ENCODE assay signal across 27 cellular contexts in genomic region chr6:140091895-140092294, GRCh38.
DNase-seq lines count a peak whose midpoint lies in the region; ATAC-seq, FAIRE-seq and TF ChIP-seq lines count a peak whose summit lies in the region.
"Had no signal": no experiment of that assay in that cellular context is flagged by ENCODE, and none has a peak within 500 bp of the region (broad histone marks: within the 10 kb centered on the region; RNA-seq: fewer than 3 reads in every experiment).

No MANE protein-coding gene starts in this region.

- no peaks in the 10 kb centered on the region for H3K27me3 ChIP-seq in small intestine (ENCODE audit: control insufficient read depth in 2 of 2, insufficient read depth in 2 of 2, low read length in 2 of 2)
- H3K27me3 ChIP-seq: BE2C, BLaER1 had no signal

- CTCF ChIA-PET in HEK293 (lab: Yijun Ruan, JAX) = interaction anchor here (1.2 kb wide), 1 partner anchor 28 kb away, joined by 3 read pairs; no protein-coding TSS in a partner anchor

- WGBS in small intestine, 3 donors = 87 to 93% (median 91%) methylated on average over 1 of the region's 1 CpG

- no peak for TF ChIP-seq CTCF in HEK293 (tag by site-specific recombination; IDR thresholded peaks at IDR 0.05)

- no peak for ATAC-seq in HG02885 (IDR thresholded peaks at IDR 0.05; ENCODE audit: poor library complexity, unreplicated experiment)
- ATAC-seq: GM12878 had no signal

- H3K4me3 ChIP-seq in HEK293 (ENCODE audit: low read depth, low read length) (no peak overlapping the region), small intestine (ENCODE audit: low read depth in 1 of 2, low read length in 2 of 2) (no peak overlapping the region)
- H3K4me3 ChIP-seq: BLaER1, GM12878 had no signal

- no peaks in the 10 kb centered on the region for H3K36me3 ChIP-seq in HEK293 (ENCODE audit: control insufficient read depth in 2 of 2, insufficient read depth in 1 of 2, low read length in 2 of 2)
- no peaks in the 10 kb centered on the region for H3K36me3 ChIP-seq in small intestine (ENCODE audit: control insufficient read depth in 2 of 2, insufficient read depth in 2 of 2, low read length in 2 of 2)
- H3K36me3 ChIP-seq: BE2C, BLaER1 had no signal

- H3K27ac ChIP-seq in HEK293 (ENCODE audit: extremely low read depth, low read depth, low read length) = no peak overlapping the region
- H3K27ac ChIP-seq in small intestine (ENCODE audit: low read depth in 1 of 2, low read length in 1 of 2) = no peak overlapping the region
- H3K27ac ChIP-seq: BLaER1 had no signal

- in situ Hi-C loops in G401 (cut with HindIII; ENCODE audit: low sequenced_read_pairs) = no loop called here

- DNase-seq in frontal cortex (ENCODE audit: low spot score in 2 of 2) (no peak), small intestine (no peak), G401 (ENCODE audit: low spot score) (no peak), midbrain (lab: John Stamatoyannopoulos, UW) (no peak)
- DNase-seq: 8988T; ACHN; BE2C; C1 segment of cervical spinal cord; CD4-positive, alpha-beta memory T cell; CD4-positive, CD25-positive, alpha-beta regulatory T cell; CD8-positive, alpha-beta memory T cell; COR-L47; DMS 273 treated with DMSO at 0.1 percent for 48 hours; DMS153; DMS53; DMS79; DND-41; EL; GDM1 had no signal

- POLR2A ChIA-PET in HEK293 (lab: Yijun Ruan, JAX) = no interaction called here

- no peaks in the 10 kb centered on the region for H3K9me3 ChIP-seq in HEK293 (ENCODE audit: control insufficient read depth, insufficient read depth, low read depth, low read length)
- H3K9me3 ChIP-seq in small intestine (ENCODE audit: control insufficient read depth, low read depth) = no peaks in the 10 kb centered on the region
- H3K9me3 ChIP-seq: BE2C, BLaER1 had no signal

- peak; percentile 82 for FAIRE-seq in G401.6 (lab: Jason Lieb, UNC)
- peak; percentile 59 for FAIRE-seq in frontal cortex (lab: Jason Lieb, UNC)
- FAIRE-seq in small intestine (lab: Jason Lieb, UNC) = peak; percentile 55
- FAIRE-seq: A204.1, GM12878, GM12892, GM18507 had no signal

- H3K4me1 ChIP-seq in HEK293 (ENCODE audit: control insufficient read depth, insufficient read depth, low read length) = no peaks in the 10 kb centered on the region
- no peaks in the 10 kb centered on the region for H3K4me1 ChIP-seq in small intestine (ENCODE audit: control insufficient read depth in 2 of 2, insufficient read depth in 1 of 2, low read depth in 1 of 2, low read length in 1 of 2)
- H3K4me1 ChIP-seq: BE2C, BLaER1 had no signal

TF ChIP-seq in HEK293, 187 proteins besides CTCF, POLR2A, EP300 and RAD21:
- TF ChIP-seq ZNF518A (tag by site-specific recombination; conservative IDR thresholded peaks at IDR 0.05; ENCODE audit: low read depth) (no peak), ZNF19 (tag by site-specific recombination; IDR thresholded peaks at IDR 0.05; ENCODE audit: low read depth) (no peak), ZNF639 (tag by site-specific recombination; IDR thresholded peaks at IDR 0.05) (no peak), ATF2 (tag by site-specific recombination; IDR thresholded peaks at IDR 0.05; ENCODE audit: low read depth) (peak; percentile 72)
